Comparison of ENCODE assay signal across 8 cellular contexts in the genomic region with DNA sequence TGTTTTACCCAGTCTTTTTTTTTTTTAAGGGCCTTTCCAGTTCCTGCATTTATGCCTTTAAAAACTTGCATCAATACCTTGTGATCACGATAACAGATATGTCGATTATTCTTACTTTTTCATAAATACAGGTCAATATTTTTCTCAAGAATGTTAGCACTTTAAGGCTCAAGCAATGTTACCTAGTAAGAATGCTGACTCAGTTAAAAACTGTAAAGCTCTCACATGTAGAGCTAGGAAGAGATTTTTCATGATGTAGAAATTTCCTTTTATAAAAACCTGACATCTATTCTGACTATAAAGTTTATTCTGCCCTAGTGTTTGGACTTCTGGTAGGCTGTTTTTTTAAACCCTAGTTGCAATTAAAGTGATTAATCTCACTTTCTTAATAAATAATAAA.
"Had no signal": no experiment of that assay in that cellular context is flagged by ENCODE, and none has a peak within 500 bp of the region (broad histone marks: within the 10 kb centered on the region; RNA-seq: fewer than 3 reads in every experiment).

No MANE protein-coding gene starts in this region.

- DNase-seq: GM23248, GOT3, H9, HCEC 1CT, KBM-7 had no signal

- H3K27ac ChIP-seq: GM23248, KMS-11 had no signal

- H2AFZ ChIP-seq: GM23248 had no signal

- FAIRE-seq: H54, HTR-8/SVneo had no signal

- H3K4me3 ChIP-seq: GM23248 had no signal

- H3K4me2 ChIP-seq: KMS-11 had no signal

- H3K9ac ChIP-seq: GM23248, KMS-11 had no signal
